In the genomic region with DNA sequence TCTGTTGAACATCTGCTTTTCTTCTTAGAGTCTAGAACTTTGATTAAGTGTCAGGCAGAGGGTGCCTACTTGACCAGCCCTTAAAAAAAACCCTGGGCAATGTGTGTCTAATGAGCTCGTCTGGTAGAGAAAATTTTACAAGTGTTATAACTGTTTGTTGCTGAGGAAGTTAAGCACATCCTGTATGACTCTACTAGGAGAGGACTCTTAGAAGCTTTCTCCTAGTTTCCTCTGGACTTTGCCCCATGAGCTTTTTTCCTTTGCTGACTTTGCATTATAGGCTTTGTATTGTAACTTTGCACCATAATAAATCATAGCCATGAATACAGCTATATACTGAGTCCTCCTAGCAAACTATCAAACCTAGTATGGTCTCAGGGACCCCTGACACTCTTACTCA, we compare ENCODE assay signal across 1 cellular context.
TF ChIP-seq lines count a peak whose summit lies in the region.

No MANE protein-coding gene starts in this region.

TF ChIP-seq in K562, 482 proteins besides CTCF, POLR2A, EP300 and RAD21 (continued from another document):
- no peak for TF ChIP-seq PHTF2 (CRISPR knock-in tag; IDR thresholded peaks at IDR 0.05)
- TF ChIP-seq KAT7 (CRISPR knock-in tag; IDR thresholded peaks at IDR 0.05; ENCODE audit: borderline replicate concordance) = no peak
- TF ChIP-seq, protein P1, sequence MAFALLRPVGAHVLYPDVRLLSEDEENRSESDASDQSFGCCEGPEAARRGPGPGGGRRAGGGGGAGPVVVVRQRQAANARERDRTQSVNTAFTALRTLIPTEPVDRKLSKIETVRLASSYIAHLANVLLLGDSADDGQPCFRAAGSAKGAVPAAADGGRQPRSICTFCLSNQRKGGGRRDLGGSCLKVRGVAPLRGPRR (CRISPR knock-in tag; IDR thresholded peaks at IDR 0.05) = no peak
- TF ChIP-seq MXI1 (IDR thresholded peaks at IDR 0.05; ENCODE audit: low read depth, low read length) = no peak
- TF ChIP-seq SIN3A (IDR thresholded peaks at IDR 0.05; ENCODE audit: borderline replicate concordance in 2 of 2, control insufficient read depth in 1 of 2, low read depth in 2 of 2, low read length in 2 of 2) = no peak
- no peak for TF ChIP-seq MBD1 (CRISPR knock-in tag; IDR thresholded peaks at IDR 0.05)
